ENCODE assay signal across 7 cellular contexts in the genomic region with DNA sequence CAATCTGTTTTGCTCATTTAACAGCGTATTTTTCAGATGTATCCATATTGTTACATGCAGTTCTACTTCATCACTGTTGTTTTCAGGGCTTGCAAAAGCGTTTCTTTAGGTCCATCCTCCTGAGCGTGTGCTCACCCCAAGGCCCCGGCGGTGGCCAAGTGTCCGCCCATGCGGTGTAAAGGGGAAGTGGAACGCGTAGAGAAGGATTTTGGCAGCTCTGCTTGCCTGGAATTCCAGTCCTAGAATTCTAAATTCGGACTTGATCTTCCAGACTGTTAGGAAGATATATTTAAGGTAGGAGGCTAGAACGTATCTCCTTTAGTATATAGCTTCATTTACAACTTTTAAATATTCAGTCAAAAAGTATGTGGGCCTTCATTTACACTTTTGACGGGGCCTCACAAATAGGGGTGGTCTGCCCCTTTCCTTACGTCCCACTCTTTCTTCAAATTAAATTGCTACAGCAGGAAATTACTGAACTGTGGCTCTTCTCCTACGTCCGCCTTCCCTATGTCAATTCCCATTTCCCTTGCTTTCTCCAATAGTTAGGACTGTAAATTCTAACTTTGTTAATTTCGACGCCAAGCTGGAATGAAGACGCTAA. TPM values are rescaled to one million over a fixed set of nuclear protein-coding genes. Genes with fewer than 3 reads are reported as not detected.
DNase-seq lines count a peak whose midpoint lies in the region; ATAC-seq and TF ChIP-seq lines count a peak whose summit lies in the region.

No MANE protein-coding gene starts in this region.

- no peaks in the 10 kb centered on the region for H3K9me2 ChIP-seq in Loucy (replicated peaks; ENCODE audit: low read depth, low read length)

- H3K27ac Mint-ChIP-seq in activated naive CD8-positive, alpha-beta T cell treated with anti-CD3 and anti-CD28 coated beads for 36 hours = peak overlapping the region; percentile 97
- peak overlapping the region; percentile 97 for H3K27ac Mint-ChIP-seq in progenitor cell of endocrine pancreas

- intact Hi-C loops in left ventricle myocardium superior (cut with micrococcal nuclease) = no loop called here

- ATAC-seq in left ventricle myocardium superior = peak; percentile 55

- DNase-seq in EL (peak; percentile 36), left ventricle myocardium superior (peak; percentile 70), progenitor cell of endocrine pancreas (ENCODE audit: low spot score, unreplicated experiment) (peak; percentile 13), D341Med (ENCODE audit: low spot score) (no peak)
- peak; percentile 6 for DNase-seq in activated naive CD8-positive, alpha-beta T cell treated with anti-CD3 and anti-CD28 coated beads for 36 hours
- no peak for DNase-seq in stimulated activated CD4-positive, alpha-beta T cell treated with anti-CD3 and anti-CD28 coated beads, Interleukin-4, amount 100 ng/mL, for 24 hours

- H3K9me3 ChIP-seq in Loucy (ENCODE audit: insufficient read depth, low read depth, low read length) = no peaks in the 10 kb centered on the region

- peaks cover 31% of the 10 kb centered on the region for H3K4me1 ChIP-seq in Loucy (ENCODE audit: insufficient read depth, low read length, poor library complexity, severe bottlenecking)

- peaks cover 53% of the 10 kb centered on the region for H3K4me1 Mint-ChIP-seq in activated naive CD8-positive, alpha-beta T cell treated with anti-CD3 and anti-CD28 coated beads for 36 hours
- H3K4me1 Mint-ChIP-seq in progenitor cell of endocrine pancreas (ENCODE audit: low read depth) = peaks cover 51% of the 10 kb centered on the region

- no peaks in the 10 kb centered on the region for H3K9me3 Mint-ChIP-seq in activated naive CD8-positive, alpha-beta T cell treated with anti-CD3 and anti-CD28 coated beads for 36 hours
- no peaks in the 10 kb centered on the region for H3K9me3 Mint-ChIP-seq in progenitor cell of endocrine pancreas (ENCODE audit: low read depth)

- peak overlapping the region; percentile 59 for H3K9ac ChIP-seq in Loucy (ENCODE audit: low read depth, low read length, poor library complexity, severe bottlenecking)

- peak overlapping the region; percentile 96 for H3K4me3 Mint-ChIP-seq in activated naive CD8-positive, alpha-beta T cell treated with anti-CD3 and anti-CD28 coated beads for 36 hours
- peak overlapping the region; percentile 91 for H3K4me3 Mint-ChIP-seq in progenitor cell of endocrine pancreas (ENCODE audit: low read depth)

- peaks cover 11% of the 10 kb centered on the region for H4K20me1 ChIP-seq in Loucy (ENCODE audit: insufficient read depth, low read length, poor library complexity, severe bottlenecking)

- H3K36me3 Mint-ChIP-seq in activated naive CD8-positive, alpha-beta T cell treated with anti-CD3 and anti-CD28 coated beads for 36 hours = no peaks in the 10 kb centered on the region
- H3K36me3 Mint-ChIP-seq in progenitor cell of endocrine pancreas (ENCODE audit: insufficient read depth) = no peaks in the 10 kb centered on the region

- no peak for TF ChIP-seq CTCF in Loucy (conservative IDR thresholded peaks at IDR 0.05; ENCODE audit: low read length)
- peak; percentile 25 for TF ChIP-seq CTCF in progenitor cell of endocrine pancreas (IDR thresholded peaks at IDR 0.05; ENCODE audit: unreplicated experiment)

- peaks cover 4% of the 10 kb centered on the region; the same call in 1 of the 2 replicates for H3F3A ChIP-seq in Loucy (ENCODE audit: low read depth)

- peak overlapping the region; percentile 95 for H3K4me3 ChIP-seq in Loucy (ENCODE audit: low read length, poor library complexity, severe bottlenecking)

- no peaks in the 10 kb centered on the region for H3K27me3 Mint-ChIP-seq in activated naive CD8-positive, alpha-beta T cell treated with anti-CD3 and anti-CD28 coated beads for 36 hours
- no peaks in the 10 kb centered on the region for H3K27me3 Mint-ChIP-seq in progenitor cell of endocrine pancreas

- no peaks in the 10 kb centered on the region for H3K36me3 ChIP-seq in Loucy (ENCODE audit: insufficient read depth, low read length)

- peaks cover 13% of the 10 kb centered on the region for H3K27me3 ChIP-seq in Loucy (ENCODE audit: insufficient read depth, low read length, poor library complexity, severe bottlenecking)

- peak overlapping the region; percentile 100 for H2AFZ ChIP-seq in Loucy (ENCODE audit: low read length)

- peaks cover 40% of the 10 kb centered on the region for H3K79me2 ChIP-seq in Loucy (ENCODE audit: insufficient read depth, low read length)

- H3K4me2 ChIP-seq in Loucy (ENCODE audit: low read depth, low read length, poor library complexity, severe bottlenecking) = peak overlapping the region; percentile 82

RNA-seq across cellular contexts. Expression of a gene that starts 0.6 kb away (rescaled TPM):
- 10 to 100 TPM; 18.3 to 21.2 TPM for total RNA-seq in activated naive CD8-positive, alpha-beta T cell treated with anti-CD3 and anti-CD28 coated beads for 36 hours
- total RNA-seq in left ventricle myocardium superior = 31.3 TPM
- total RNA-seq in progenitor cell of endocrine pancreas = 44.6 and 48.8 TPM in 2 replicates

Comparison
In these comparisons a context has a peak if more than half of its experiments do, and no peak if none do; other contexts are left out.
1. DNase-seq: peak in EL (single experiment), activated naive CD8-positive, alpha-beta T cell treated with anti-CD3 and anti-CD28 coated beads for 36 hours (single experiment), left ventricle myocardium superior (single experiment) and progenitor cell of endocrine pancreas (single experiment); none in stimulated activated CD4-positive, alpha-beta T cell treated with anti-CD3 and anti-CD28 coated beads, Interleukin-4, amount 100 ng/mL, for 24 hours (single experiment) and D341Med (single experiment).